Comparison of ENCODE assay signal across 14 cellular contexts in genomic region chr1:77927414-77927813, GRCh38. TPM values are rescaled to one million over a fixed set of nuclear protein-coding genes. Genes with fewer than 3 reads are reported as not detected.
DNase-seq lines count a peak whose midpoint lies in the region; ATAC-seq, FAIRE-seq and TF ChIP-seq lines count a peak whose summit lies in the region.
"Had no signal": no experiment of that assay in that cellular context is flagged by ENCODE, and none has a peak within 500 bp of the region (broad histone marks: within the 10 kb centered on the region; RNA-seq: fewer than 3 reads in every experiment).

No MANE protein-coding gene starts in this region.

- no peak for DNase-seq in CD4-positive, alpha-beta T cell
- DNase-seq in GM12864 (ENCODE audit: low read depth), result no peak
- DNase-seq in Karpas-422, result no peak
- no peak for DNase-seq in GM12878 (ENCODE audit: low read depth, low spot score)
- DNase-seq in stimulated activated naive CD4-positive, alpha-beta T cell (lab: John Stamatoyannopoulos, UW), result no peak
- no peak for DNase-seq in HFFc6
- no peak for DNase-seq in brain microvascular endothelial cell
- DNase-seq: NCI-H1694; NCI-H524; PC-9; stimulated activated CD4-positive, alpha-beta T cell treated with anti-CD3 and anti-CD28 coated beads, Interleukin-1b, Interleukin-23, amount 100 ng/mL, for 48 hours; upper lobe of right lung had no signal

- SMC1A ChIA-PET in GM12878 (lab: Charles Lee; ENCODE audit: uncharacterized antibody, unreplicated experiment), result interaction anchor here (0.6 to 1.6 kb wide), 4 partner anchors 8 to 1393 kb away, joined by 3 read pairs; no protein-coding TSS in a partner anchor

- 54% methylated on average over 4 of the region's 4 CpGs for WGBS in GM12878 (ENCODE audit: insufficient coverage, insufficient replicate concordance, low lambda C conversion rate, missing lambda C conversion rate)

- H3K79me2 ChIP-seq in Karpas-422 (ENCODE audit: low read length) (no peaks in the 10 kb centered on the region), GM12878 (ENCODE audit: control insufficient read depth, insufficient read depth, low read length) (peaks cover 3% of the 10 kb centered on the region)

- TF ChIP-seq POLR2A in GM12878 (IDR thresholded peaks at IDR 0.05; ENCODE audit: low read depth, low read length), result no peak

- intact Hi-C loops in CD4-positive, alpha-beta T cell (cut with DNase I, micrococcal nuclease), result no loop called here
- intact Hi-C loops in GM12878 (cut with micrococcal nuclease; ENCODE audit: unreplicated experiment), result no loop called here

- H3K9ac ChIP-seq in Karpas-422 (ENCODE audit: low read length) (no peak overlapping the region), GM12878 (ENCODE audit: control insufficient read depth, insufficient read depth, low read length) (peak overlapping the region; percentile 13; the same call in 1 of the 2 replicates)
- H3K9ac ChIP-seq: KMS-11 had no signal

- H3K4me1 ChIP-seq in Karpas-422 (ENCODE audit: low read length) (peaks cover 20% of the 10 kb centered on the region), GM12878 (ENCODE audit: control insufficient read depth, insufficient read depth, low read length) (peaks cover 4% of the 10 kb centered on the region; the same call in 1 of the 2 replicates)
- H3K4me1 ChIP-seq: upper lobe of right lung had no signal

- no peak for FAIRE-seq in GM12878 (lab: Jason Lieb, UNC)
- FAIRE-seq: frontal cortex had no signal

- CTCF ChIA-PET in CD4-positive, alpha-beta T cell (lab: Charles Lee), result no interaction called here
- CTCF ChIA-PET in GM12878 (lab: Yijun Ruan, JAX), result interaction anchor here (1.0 kb wide), 2 partner anchors 51 to 187 kb away, joined by 4 read pairs; partner anchors contain the start of gene FUBP1

- ATAC-seq in CD4-positive, alpha-beta T cell (ENCODE audit: poor library complexity), result no peak
- peak; percentile 63 for ATAC-seq in GM12878
- ATAC-seq: upper lobe of right lung had no signal

- H2AFZ ChIP-seq in Karpas-422 (ENCODE audit: low read length) (no peak overlapping the region), GM12878 (ENCODE audit: control insufficient read depth, low read depth, low read length) (peak overlapping the region; percentile 58)
- H2AFZ ChIP-seq: PC-9 had no signal

- TF ChIP-seq CTCF in CD4-positive, alpha-beta T cell (IDR thresholded peaks at IDR 0.05), result no peak
- TF ChIP-seq CTCF in GM12864 (IDR thresholded peaks at IDR 0.05; ENCODE audit: low read depth, low read length, missing control alignments), result no peak
- TF ChIP-seq CTCF in GM12878 (IDR thresholded peaks at IDR 0.05 in 2 of 3, conservative IDR thresholded peaks at IDR 0.05 in 1 of 3; ENCODE audit: control insufficient read depth in 2 of 3, extremely low read depth in 1 of 3, insufficient read depth in 1 of 3, low read depth in 3 of 3, low read length in 3 of 3), result no peak
- no peak for TF ChIP-seq CTCF in HFFc6 (IDR thresholded peaks at IDR 0.05)
- TF ChIP-seq CTCF in brain microvascular endothelial cell (IDR thresholded peaks at IDR 0.05; ENCODE audit: low read depth, low read length, missing control alignments), result no peak

- H3K4me2 ChIP-seq in Karpas-422 (ENCODE audit: low read depth, low read length, poor library complexity, severe bottlenecking), result peak overlapping the region; percentile 68
- H3K4me2 ChIP-seq in GM12878 (ENCODE audit: control insufficient read depth, insufficient read depth), result peak overlapping the region; percentile 64
- H3K4me2 ChIP-seq: KMS-11, PC-9 had no signal

- H3K4me3 ChIP-seq in GM12864 (ENCODE audit: low read depth, low read length), result peak overlapping the region; percentile 36
- no peak overlapping the region for H3K4me3 ChIP-seq in Karpas-422 (ENCODE audit: low read length)
- H3K4me3 ChIP-seq in GM12878, result peak overlapping the region; percentile 61
- H3K4me3 ChIP-seq in brain microvascular endothelial cell (ENCODE audit: low read depth, low read length), result no peak overlapping the region
- H3K4me3 ChIP-seq: PC-9 had no signal

- no peaks in the 10 kb centered on the region for H3K27me3 ChIP-seq in CD4-positive, alpha-beta T cell (ENCODE audit: control insufficient read depth, insufficient read depth, low read length)
- H3K27me3 ChIP-seq in Karpas-422 (ENCODE audit: low read length), result no peaks in the 10 kb centered on the region
- H3K27me3 ChIP-seq in GM12878 (replicated peaks in 1 of 2; ENCODE audit: control insufficient read depth in 2 of 2, insufficient read depth in 2 of 2, low read length in 1 of 2), result no peaks in the 10 kb centered on the region
- no peaks in the 10 kb centered on the region for H3K27me3 ChIP-seq in brain microvascular endothelial cell (replicated peaks)
- H3K27me3 ChIP-seq: upper lobe of right lung had no signal

- H3K36me3 Mint-ChIP-seq in CD4-positive, alpha-beta T cell (ENCODE audit: low read depth), result peaks cover 4% of the 10 kb centered on the region
- H3K36me3 Mint-ChIP-seq in HFFc6 (ENCODE audit: low read depth), result peaks cover 39% of the 10 kb centered on the region

- peaks cover 7% of the 10 kb centered on the region for H3K4me1 Mint-ChIP-seq in CD4-positive, alpha-beta T cell (ENCODE audit: low read depth)
- H3K4me1 Mint-ChIP-seq in HFFc6 (ENCODE audit: low read depth), result peaks cover 38% of the 10 kb centered on the region

- no peak for TF ChIP-seq EP300 in GM12878 (IDR thresholded peaks at IDR 0.05; ENCODE audit: borderline replicate concordance in 1 of 2, control insufficient read depth in 1 of 2, low read depth in 2 of 2, low read length in 2 of 2)

- peak overlapping the region; percentile 56 for H3K4me3 Mint-ChIP-seq in CD4-positive, alpha-beta T cell
- no peak overlapping the region for H3K4me3 Mint-ChIP-seq in HFFc6

- no peaks in the 10 kb centered on the region for H4K20me1 ChIP-seq in Karpas-422 (ENCODE audit: insufficient read depth, low read depth, low read length)
- no peaks in the 10 kb centered on the region for H4K20me1 ChIP-seq in GM12878 (ENCODE audit: control insufficient read depth, insufficient read depth)

- RAD21 ChIA-PET in GM12878 (lab: Charles Lee; ENCODE audit: unreplicated experiment), result interaction anchor here (1.6 kb wide), 1 partner anchor 77 kb away, joined by 3 read pairs; the partner anchor contains the start of gene DNAJB4

- H3K9me3 ChIP-seq in CD4-positive, alpha-beta T cell (ENCODE audit: control insufficient read depth, low read length), result no peaks in the 10 kb centered on the region
- H3K9me3 ChIP-seq in Karpas-422 (ENCODE audit: low read length) (no peaks in the 10 kb centered on the region), GM12878 (replicated peaks; ENCODE audit: control insufficient read depth, insufficient read depth, low read length) (no peaks in the 10 kb centered on the region)
- H3K9me3 ChIP-seq: upper lobe of right lung had no signal

- BruUV-seq in GM12878 (replicated peaks; lab: Mats Ljungman, UMichigan), result no TSS peak

- H3K27ac ChIP-seq in CD4-positive, alpha-beta T cell (ENCODE audit: low read depth, low read length), result no peak overlapping the region
- no peak overlapping the region for H3K27ac ChIP-seq in Karpas-422 (ENCODE audit: low read length)
- H3K27ac ChIP-seq in GM12878 (ENCODE audit: control insufficient read depth, insufficient read depth), result peak overlapping the region; percentile 34
- H3K27ac ChIP-seq in brain microvascular endothelial cell, result no peak overlapping the region
- H3K27ac ChIP-seq: KMS-11, PC-9, upper lobe of right lung had no signal

- TF ChIP-seq RAD21 in GM12878 (IDR thresholded peaks at IDR 0.05; ENCODE audit: insufficient read depth, low read depth, low read length), result no peak

- POLR2A ChIA-PET in CD4-positive, alpha-beta T cell (lab: Charles Lee), result interaction anchor here (1.4 kb wide), 1 partner anchor 51 kb away, joined by 3 read pairs; the partner anchor contains the start of gene FUBP1
- POLR2A ChIA-PET in GM12878 (lab: Charles Lee), result interaction anchor here (0.6 to 1.1 kb wide), 3 partner anchors 10 to 51 kb away, joined by 3 read pairs; partner anchors contain the start of gene FUBP1

- in situ Hi-C loops in GM12878 (cut with MboI), result no loop called here
- in situ Hi-C loops in brain microvascular endothelial cell (cut with HindIII; ENCODE audit: low pct_ligation_motif_present, low sequenced_read_pairs), result no loop called here

- no peak overlapping the region for H3K27ac Mint-ChIP-seq in CD4-positive, alpha-beta T cell
- H3K27ac Mint-ChIP-seq in HFFc6, result no peak overlapping the region; the same call in 1 of the 2 replicates

- H3K36me3 ChIP-seq in Karpas-422 (ENCODE audit: insufficient read depth, low read length), result no peaks in the 10 kb centered on the region
- no peaks in the 10 kb centered on the region for H3K36me3 ChIP-seq in GM12878 (ENCODE audit: control insufficient read depth in 2 of 2, insufficient read depth in 2 of 2, low read length in 1 of 2)
- peaks cover 55% of the 10 kb centered on the region for H3K36me3 ChIP-seq in brain microvascular endothelial cell (replicated peaks)

- no peaks in the 10 kb centered on the region for H3K9me2 ChIP-seq in Karpas-422 (replicated peaks; ENCODE audit: insufficient read depth, low read length)

- H3K9me3 Mint-ChIP-seq in CD4-positive, alpha-beta T cell, result no peaks in the 10 kb centered on the region
- H3K9me3 Mint-ChIP-seq in HFFc6, result no peaks in the 10 kb centered on the region

- H3K27me3 Mint-ChIP-seq in CD4-positive, alpha-beta T cell, result no peaks in the 10 kb centered on the region
- H3K27me3 Mint-ChIP-seq in HFFc6 (ENCODE audit: insufficient read depth), result peaks cover 2% of the 10 kb centered on the region; the same call in 1 of the 2 replicates

RNA-seq across cellular contexts. Expression of gene NEXN, which starts 39.0 kb away (rescaled TPM):
- under 1 TPM in 1 of 2 experiments, not detected in 1; 0.25 TPM for total RNA-seq in CD4-positive, alpha-beta T cell
- total RNA-seq in Karpas-422 (2014; rRNA removed; shearing (Covaris generic); ENCODE audit: low replicate concordance), result 0.41 TPM in 1 of 2 replicates, not detected in the other
- 2.3 and 2.8 TPM in 2 replicates for total RNA-seq in GM12878 (2013; cell fraction: nucleolus; rRNA removed)
- total RNA-seq in GM12878 (2014; rRNA removed), result 7.3 and 11.1 TPM in 2 replicates
- 19.3 and 22.8 TPM in 2 replicates for total RNA-seq in GM12878 (2014; rRNA removed; fragmentation: Illumina TruSeq; extraction: Trizol)
- total RNA-seq in GM12878 (2021), result 7.2 and 7.8 TPM in 2 replicates
- polyA plus RNA-seq in GM12878 (2011; ENCODE audit: low read depth), result 2.6 TPM
- polyA plus RNA-seq in GM12878 (2011; rRNA removed), result 2.5 and 4.0 TPM in 2 replicates
- 0.42 and 0.53 TPM in 2 replicates for polyA plus RNA-seq in GM12878 (2011; cell fraction: cytosol; rRNA removed)
- polyA plus RNA-seq in GM12878 (2011; cell fraction: nucleus; rRNA removed), result 0.86 and 0.93 TPM in 2 replicates
- 4.8 and 6.9 TPM in 2 replicates for polyA plus RNA-seq in GM12878 (2012)
- polyA plus RNA-seq in GM12878 (2014; fragmentation: Illumina TruSeq; extraction: Trizol), result 46.6 and 65.6 TPM in 2 replicates
- 10 to 100 TPM; 35.9 to 39.9 TPM for polyA plus RNA-seq in GM12878 (2014; fragmentation: Nextera tagmentation; extraction: Ambion mirVana)
- polyA plus RNA-seq in GM12878 (2014; rRNA removed), result 7.5 and 10.5 TPM in 2 replicates
- 10 to 100 TPM; 13.8 to 17.1 TPM for polyA plus RNA-seq in GM12878 (2016; fragmentation: Nextera tagmentation; extraction: Ambion mirVana)
- polyA minus RNA-seq in GM12878 (2011; rRNA and poly(A)+ RNA removed), result 0.51 and 0.62 TPM in 2 replicates
- polyA minus RNA-seq in GM12878 (2011; cell fraction: cytosol; rRNA and poly(A)+ RNA removed), result 0.31 TPM in 1 of 2 replicates, not detected in the other
- polyA minus RNA-seq in GM12878 (2011; cell fraction: nucleus; rRNA and poly(A)+ RNA removed), result 0.48 and 0.96 TPM in 2 replicates
- total RNA-seq in HFFc6 (2021; fragmentation: NEBNext Ultra II Directional; extraction: Animal tissue kit (Norgen Biotek cat#: 25700)), result 10 to 100 TPM; 51.9 to 64.6 (median 56.5) TPM

RNA-seq across cellular contexts. Expression of gene FUBP1, which starts 51.5 kb away (rescaled TPM):
- 100 to 1,000 TPM; 196 to 202 TPM for total RNA-seq in CD4-positive, alpha-beta T cell
- total RNA-seq in Karpas-422 (2014; rRNA removed; shearing (Covaris generic); ENCODE audit: low replicate concordance), result 159 and 214 TPM in 2 replicates
- 1,069 and 1,115 TPM in 2 replicates for total RNA-seq in GM12878 (2013; cell fraction: nucleolus; rRNA removed)
- 186 and 207 TPM in 2 replicates for total RNA-seq in GM12878 (2014; rRNA removed)
- total RNA-seq in GM12878 (2014; rRNA removed; fragmentation: Illumina TruSeq; extraction: Trizol), result 244 and 247 TPM in 2 replicates
- 184 and 196 TPM in 2 replicates for total RNA-seq in GM12878 (2021)
- 100 TPM for polyA plus RNA-seq in GM12878 (2011; ENCODE audit: low read depth)
- 343 and 471 TPM in 2 replicates for polyA plus RNA-seq in GM12878 (2011; rRNA removed)
- 135 and 172 TPM in 2 replicates for polyA plus RNA-seq in GM12878 (2011; cell fraction: cytosol; rRNA removed)
- polyA plus RNA-seq in GM12878 (2011; cell fraction: nucleus; rRNA removed), result 1,076 and 1,106 TPM in 2 replicates
- polyA plus RNA-seq in GM12878 (2012), result 110 and 134 TPM in 2 replicates
- 209 and 221 TPM in 2 replicates for polyA plus RNA-seq in GM12878 (2014; fragmentation: Illumina TruSeq; extraction: Trizol)
- polyA plus RNA-seq in GM12878 (2014; fragmentation: Nextera tagmentation; extraction: Ambion mirVana), result 100 to 1,000 TPM; 110 to 114 TPM
- polyA plus RNA-seq in GM12878 (2014; rRNA removed), result 219 and 248 TPM in 2 replicates
- polyA plus RNA-seq in GM12878 (2016; fragmentation: Nextera tagmentation; extraction: Ambion mirVana), result 100 to 1,000 TPM; 136 to 142 TPM
- polyA minus RNA-seq in GM12878 (2011; rRNA and poly(A)+ RNA removed), result 206 and 246 TPM in 2 replicates
- 89.7 and 89.8 TPM in 2 replicates for polyA minus RNA-seq in GM12878 (2011; cell fraction: cytosol; rRNA and poly(A)+ RNA removed)
- 400 and 534 TPM in 2 replicates for polyA minus RNA-seq in GM12878 (2011; cell fraction: nucleus; rRNA and poly(A)+ RNA removed)
- total RNA-seq in HFFc6 (2021; fragmentation: NEBNext Ultra II Directional; extraction: Animal tissue kit (Norgen Biotek cat#: 25700)), result 100 to 1,000 TPM in 5 of 6 experiments, 10 to 100 TPM in 1; 94.7 to 125 (median 119) TPM

Comparison
In these comparisons a context has a peak if more than half of its experiments do, and no peak if none do; other contexts are left out.
1. H3K4me3 ChIP-seq: peak in GM12864 (single experiment) and GM12878 (single experiment); none in Karpas-422 (single experiment) and brain microvascular endothelial cell (single experiment).